14 cellular contexts compared by ENCODE assay signal in the genomic region with DNA sequence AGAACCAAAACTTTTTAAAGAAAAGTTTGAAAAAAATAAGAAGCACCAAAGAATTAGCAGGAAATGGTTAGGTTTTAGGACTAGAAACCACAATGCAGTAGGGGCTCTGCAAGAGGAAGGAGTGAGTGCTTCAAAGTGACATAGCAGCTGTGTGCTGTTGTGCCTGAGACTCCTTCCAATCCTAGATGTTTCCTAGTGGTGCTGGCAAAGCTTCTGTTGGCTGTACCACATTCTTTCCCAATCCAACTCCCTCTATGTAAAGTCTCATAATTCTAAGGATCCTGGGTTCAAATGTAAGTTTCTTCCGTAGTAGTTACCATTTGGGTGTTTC.
DNase-seq lines count a peak whose midpoint lies in the region; ATAC-seq, FAIRE-seq and TF ChIP-seq lines count a peak whose summit lies in the region.
"Had no signal": no experiment of that assay in that cellular context is flagged by ENCODE, and none has a peak within 500 bp of the region (broad histone marks: within the 10 kb centered on the region; RNA-seq: fewer than 3 reads in every experiment).

No MANE protein-coding gene starts in this region.

- H3K36me3 ChIP-seq in right atrium auricular region = no peaks in the 10 kb centered on the region

- no peaks in the 10 kb centered on the region for H3K9me3 ChIP-seq in right atrium auricular region
- H3K9me3 ChIP-seq: neutrophil had no signal

- peaks cover 22% of the 10 kb centered on the region for H3K4me1 Mint-ChIP-seq in activated T-helper 1 cell treated with anti-CD3 and anti-CD28 coated beads, Interleukin-12 subunit alpha, Interleukin-12 subunit beta, Interleukin-2, Interleukin-4 antibody, amounts not matched to agents 30 ng/mL and 10 ng/mL and 1 ng/mL, durations not matched to agents 14 hours and 24 hours and 36 hours (ENCODE audit: low read depth)

- H3K9me3 Mint-ChIP-seq in activated T-helper 1 cell treated with anti-CD3 and anti-CD28 coated beads, Interleukin-12 subunit alpha, Interleukin-12 subunit beta, Interleukin-2, Interleukin-4 antibody, amounts not matched to agents 30 ng/mL and 10 ng/mL and 1 ng/mL, durations not matched to agents 14 hours and 24 hours and 36 hours = no peaks in the 10 kb centered on the region

- intact Hi-C loops in left ventricle myocardium superior (cut with micrococcal nuclease) = no loop called here
- intact Hi-C loops in activated T-helper 1 cell treated with anti-CD3 and anti-CD28 coated beads, Interleukin-12 subunit alpha, Interleukin-12 subunit beta, Interleukin-2, Interleukin-4 antibody, amounts not matched to agents 30 ng/mL and 10 ng/mL and 1 ng/mL, durations not matched to agents 14 hours and 24 hours and 36 hours (cut with micrococcal nuclease) = no loop called here

- H3K4me1 ChIP-seq in right atrium auricular region = no peaks in the 10 kb centered on the region

- no peak overlapping the region for H3K27ac ChIP-seq in right atrium auricular region
- H3K27ac ChIP-seq: neutrophil had no signal

- no peaks in the 10 kb centered on the region for H3K27me3 ChIP-seq in right atrium auricular region
- H3K27me3 ChIP-seq: neutrophil had no signal

- peak overlapping the region; percentile 27 for H3K4me3 Mint-ChIP-seq in activated T-helper 1 cell treated with anti-CD3 and anti-CD28 coated beads, Interleukin-12 subunit alpha, Interleukin-12 subunit beta, Interleukin-2, Interleukin-4 antibody, amounts not matched to agents 30 ng/mL and 10 ng/mL and 1 ng/mL, durations not matched to agents 14 hours and 24 hours and 36 hours

- H3K36me3 Mint-ChIP-seq in activated T-helper 1 cell treated with anti-CD3 and anti-CD28 coated beads, Interleukin-12 subunit alpha, Interleukin-12 subunit beta, Interleukin-2, Interleukin-4 antibody, amounts not matched to agents 30 ng/mL and 10 ng/mL and 1 ng/mL, durations not matched to agents 14 hours and 24 hours and 36 hours (ENCODE audit: low read depth) = peaks cover 14% of the 10 kb centered on the region

- H3K4me3 ChIP-seq in right atrium auricular region = no peak overlapping the region

- H3K27ac Mint-ChIP-seq in activated T-helper 1 cell treated with anti-CD3 and anti-CD28 coated beads, Interleukin-12 subunit alpha, Interleukin-12 subunit beta, Interleukin-2, Interleukin-4 antibody, amounts not matched to agents 30 ng/mL and 10 ng/mL and 1 ng/mL, durations not matched to agents 14 hours and 24 hours and 36 hours = no peak overlapping the region

- peak; percentile 43 for ATAC-seq in left ventricle myocardium superior
- ATAC-seq in HG02981 (IDR thresholded peaks at IDR 0.05; ENCODE audit: unreplicated experiment) = peak; percentile 71
- ATAC-seq in GM19328 (IDR thresholded peaks at IDR 0.05; ENCODE audit: unreplicated experiment) = no peak
- ATAC-seq: Panc1 had no signal

- DNase-seq in left ventricle myocardium superior = no peak
- DNase-seq in right atrium auricular region (ENCODE audit: low spot score) = no peak
- DNase-seq in activated T-helper 1 cell treated with anti-CD3 and anti-CD28 coated beads, Interleukin-12 subunit alpha, Interleukin-12 subunit beta, Interleukin-2, Interleukin-4 antibody, amounts not matched to agents 30 ng/mL and 10 ng/mL and 1 ng/mL, durations not matched to agents 14 hours and 24 hours and 36 hours (ENCODE audit: low spot score) = peak; percentile 6
- no peak for DNase-seq in RCC 7860 (ENCODE audit: low spot score)
- DNase-seq in anterior cingulate cortex (lab: John Stamatoyannopoulos, UW) = no peak
- no peak for DNase-seq in NCI-H524 (lab: John Stamatoyannopoulos, UW)
- DNase-seq: COR-L47, foreskin melanocyte, NCI-H2081 treated with DMSO at 0.1 percent for 48 hours had no signal

- no peak for FAIRE-seq in RCC 7860 (lab: Jason Lieb, UNC)
- FAIRE-seq: HTR-8/SVneo had no signal

- no peak for TF ChIP-seq CTCF in right atrium auricular region (IDR thresholded peaks at IDR 0.05)

- H3K27me3 Mint-ChIP-seq in activated T-helper 1 cell treated with anti-CD3 and anti-CD28 coated beads, Interleukin-12 subunit alpha, Interleukin-12 subunit beta, Interleukin-2, Interleukin-4 antibody, amounts not matched to agents 30 ng/mL and 10 ng/mL and 1 ng/mL, durations not matched to agents 14 hours and 24 hours and 36 hours (ENCODE audit: insufficient read depth) = no peaks in the 10 kb centered on the region
